21 cellular contexts compared by ENCODE assay signal in genomic region chr2:15653806-15654726, GRCh38.
"Had no signal": no experiment of that assay in that cellular context is flagged by ENCODE, and none has a peak within 500 bp of the region (broad histone marks: within the 10 kb centered on the region; RNA-seq: fewer than 3 reads in every experiment).

No MANE protein-coding gene starts in this region.

- H3K4me3 ChIP-seq: dorsolateral prefrontal cortex, lower lobe of right lung, right lobe of liver, testis, tibial artery, upper lobe of left lung had no signal

- H2AFZ ChIP-seq: parathyroid adenoma had no signal

- DNase-seq: dorsolateral prefrontal cortex; effector CD4-positive, alpha-beta T cell; head of caudate nucleus; kidney glomerular epithelial cell; left colon; left ventricle myocardium superior; lower lobe of right lung; naive thymus-derived CD8-positive, alpha-beta T cell; right lobe of liver; small intestine; stimulated activated CD4-positive, alpha-beta T cell treated with anti-CD3 and anti-CD28 coated beads, Interleukin-12 subunit alpha, Interleukin-12 subunit beta, amount 100 ng/mL, for 4 hours; stimulated activated CD4-positive, alpha-beta T cell treated with anti-CD3 and anti-CD28 coated beads, Interleukin-1b, Interleukin-23, amount 100 ng/mL, for 48 hours; stimulated activated CD4-positive, alpha-beta T cell treated with anti-CD3 and anti-CD28 coated beads, Interleukin-4, amount 100 ng/mL, for 24 hours; stimulated activated naive CD8-positive, alpha-beta T cell treated with anti-CD3 and anti-CD28 coated beads, Interleukin-15, Interleukin-2, amounts not matched to agents 100 U/mL and 50 U/mL, for 24 hours; substantia nigra; testis; tibial artery; upper lobe of left lung had no signal

- H3K27me3 Mint-ChIP-seq: stimulated activated memory B cell treated with anti-CD40 and anti-IgM and Interleukin-4, amounts not matched to agents 10 μg/mL and 1 μg/mL and 100 μg/mL, for 72 hours had no signal

- H3K79me2 ChIP-seq: parathyroid adenoma had no signal

- H3K36me3 ChIP-seq: lower lobe of right lung, right lobe of liver, tibial artery, upper lobe of left lung had no signal

- H3K9me3 ChIP-seq: lower lobe of right lung, right lobe of liver, testis, tibial artery, upper lobe of left lung had no signal

- H3K36me3 Mint-ChIP-seq: naive thymus-derived CD8-positive, alpha-beta T cell; stimulated activated memory B cell treated with anti-CD40 and anti-IgM and Interleukin-4, amounts not matched to agents 10 μg/mL and 1 μg/mL and 100 μg/mL, for 72 hours had no signal

- H3K4me3 Mint-ChIP-seq: naive thymus-derived CD8-positive, alpha-beta T cell; stimulated activated memory B cell treated with anti-CD40 and anti-IgM and Interleukin-4, amounts not matched to agents 10 μg/mL and 1 μg/mL and 100 μg/mL, for 72 hours had no signal

- H3K9ac ChIP-seq: parathyroid adenoma had no signal

- ATAC-seq: left colon; left ventricle myocardium superior; lower lobe of right lung; naive thymus-derived CD8-positive, alpha-beta T cell; right lobe of liver; stimulated activated memory B cell treated with anti-CD40 and anti-IgM and Interleukin-4, amounts not matched to agents 10 μg/mL and 1 μg/mL and 100 μg/mL, for 72 hours; stimulated activated naive CD8-positive, alpha-beta T cell treated with anti-CD3 and anti-CD28 coated beads, Interleukin-15, Interleukin-2, amounts not matched to agents 100 U/mL and 50 U/mL, for 24 hours had no signal

- H3K27ac ChIP-seq: dorsolateral prefrontal cortex, lower lobe of right lung, parathyroid adenoma, right lobe of liver, testis, tibial artery, upper lobe of left lung had no signal

- H3K27me3 ChIP-seq: dorsolateral prefrontal cortex, right lobe of liver, testis, upper lobe of left lung had no signal

- H3K27ac Mint-ChIP-seq: naive thymus-derived CD8-positive, alpha-beta T cell; progenitor cell of endocrine pancreas; stimulated activated memory B cell treated with anti-CD40 and anti-IgM and Interleukin-4, amounts not matched to agents 10 μg/mL and 1 μg/mL and 100 μg/mL, for 72 hours had no signal

- H3K4me1 Mint-ChIP-seq: stimulated activated memory B cell treated with anti-CD40 and anti-IgM and Interleukin-4, amounts not matched to agents 10 μg/mL and 1 μg/mL and 100 μg/mL, for 72 hours had no signal

- H3K4me1 ChIP-seq: lower lobe of right lung, parathyroid adenoma, right lobe of liver, testis, tibial artery, upper lobe of left lung had no signal
